1 cellular context compared by ENCODE assay signal in genomic region chr10:114173680-114174461, GRCh38.
A peak's percentile ranks its signal among the peaks of the same experiment; 100 is the strongest.
TF ChIP-seq lines count a peak whose summit lies in the region.

Gene CCDC186 (minus strand): TSS chr10:114174203. CDS start chr10:114163268, 10,935 bp downstream.

TF ChIP-seq in HepG2, 621 proteins besides CTCF, POLR2A, EP300 and RAD21 (continued from another document and continues in another):
- TF ChIP-seq TRIM22 (IDR thresholded peaks at IDR 0.05) (no peak), POLR2G (IDR thresholded peaks at IDR 0.05; ENCODE audit: low read depth, low read length) (peak; percentile 85), ZNF639 (CRISPR knock-in tag; conservative IDR thresholded peaks at IDR 0.05) (no peak), AGO2 (optimal IDR thresholded peaks at IDR 0.05; ENCODE audit: low read depth, low read length) (peak; percentile 40), IRX3 (CRISPR knock-in tag; IDR thresholded peaks at IDR 0.05; ENCODE audit: borderline replicate concordance, low read depth) (0 out of 2 replicates have a peak, but pooled peaks have one; percentile 76), RARG (CRISPR knock-in tag; IDR thresholded peaks at IDR 0.05; ENCODE audit: low read depth) (no peak), HCFC1 (IDR thresholded peaks at IDR 0.05; ENCODE audit: low read depth, low read length) (no peak), MTERF4 (CRISPR knock-in tag; IDR thresholded peaks at IDR 0.05) (0 out of 2 replicates have a peak, but pooled peaks have one; percentile 77), SAFB2 (CRISPR knock-in tag; IDR thresholded peaks at IDR 0.05; ENCODE audit: borderline replicate concordance, low read depth) (no peak), HNRNPL (IDR thresholded peaks at IDR 0.05; ENCODE audit: low read depth, low read length) (peak; percentile 22; the same call in 1 of the 2 replicates), ZMAT3 (CRISPR knock-in tag; conservative IDR thresholded peaks at IDR 0.05) (0 out of 2 replicates have a peak, but pooled peaks have one; percentile 42), TGIF2 (CRISPR knock-in tag; IDR thresholded peaks at IDR 0.05) (no peak), PAXIP1 (CRISPR knock-in tag; conservative IDR thresholded peaks at IDR 0.05) (no peak), HNRNPLL (IDR thresholded peaks at IDR 0.05; ENCODE audit: low read depth, low read length, poor library complexity, severe bottlenecking) (peak; percentile 71), THAP7 (CRISPR knock-in tag; IDR thresholded peaks at IDR 0.05) (no peak), THAP9 (CRISPR knock-in tag; IDR thresholded peaks at IDR 0.05; ENCODE audit: borderline replicate concordance) (peak; percentile 96), ZNF574 (CRISPR knock-in tag; IDR thresholded peaks at IDR 0.05) (no peak; the same call in none of the 2 replicates), ZNF12 (CRISPR knock-in tag; IDR thresholded peaks at IDR 0.05) (no peak), JUN (CRISPR knock-in tag; IDR thresholded peaks at IDR 0.05) (no peak), SOX5 (CRISPR knock-in tag; IDR thresholded peaks at IDR 0.05; ENCODE audit: borderline replicate concordance) (0 out of 2 replicates have a peak, but pooled peaks have one; percentile 40), BORCS8-MEF2B (CRISPR knock-in tag; IDR thresholded peaks at IDR 0.05) (peak; percentile 74; the same call in 1 of the 2 replicates), MED13 (CRISPR knock-in tag; IDR thresholded peaks at IDR 0.05) (0 out of 2 replicates have a peak, but pooled peaks have one; percentile 14), NFYC (CRISPR knock-in tag; IDR thresholded peaks at IDR 0.05) (peak; percentile 86), SNAPC2 (CRISPR knock-in tag; IDR thresholded peaks at IDR 0.05) (no peak), ZNF580 (CRISPR knock-in tag; IDR thresholded peaks at IDR 0.05; ENCODE audit: borderline replicate concordance, low read depth) (peak; percentile 17), KMT2B (CRISPR knock-in tag; IDR thresholded peaks at IDR 0.05) (peak; percentile 87), ZNF710 (CRISPR knock-in tag; IDR thresholded peaks at IDR 0.05; ENCODE audit: borderline replicate concordance) (peak; percentile 42; the same call in 1 of the 2 replicates), ZFP91 (CRISPR knock-in tag; IDR thresholded peaks at IDR 0.05; ENCODE audit: borderline replicate concordance) (0 out of 2 replicates have a peak, but pooled peaks have one; percentile 86), ZNF770 (CRISPR knock-in tag; IDR thresholded peaks at IDR 0.05) (peak; percentile 47; the same call in 1 of the 2 replicates)
